Comparison of ENCODE assay signal across 17 cellular contexts in the genomic region with DNA sequence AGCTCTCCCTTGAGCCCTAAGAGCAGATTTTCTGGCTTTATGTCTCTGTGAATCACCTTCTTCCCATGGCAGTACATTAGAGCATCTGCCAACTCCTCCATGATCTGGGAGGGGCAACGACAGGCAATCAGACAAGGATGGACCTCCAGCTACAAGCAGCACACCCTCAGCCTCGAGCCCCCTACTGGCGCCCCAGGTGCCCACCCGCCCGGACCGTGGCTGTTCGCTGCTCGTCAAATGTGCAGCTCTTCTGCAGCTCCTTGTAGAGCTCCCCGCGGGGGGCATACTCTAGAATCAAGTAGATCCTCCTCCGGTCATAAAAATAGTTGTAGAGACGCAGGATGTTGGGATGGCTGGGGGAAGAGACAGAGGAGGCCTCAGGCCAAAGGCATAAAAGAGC. TPM values are rescaled to one million over a fixed set of nuclear protein-coding genes. Genes with fewer than 3 reads are reported as not detected.
"Had no signal": no experiment of that assay in that cellular context is flagged by ENCODE, and none has a peak within 500 bp of the region (broad histone marks: within the 10 kb centered on the region; RNA-seq: fewer than 3 reads in every experiment).

No MANE protein-coding gene starts in this region.

- H3K9me3 Mint-ChIP-seq: naive thymus-derived CD4-positive, alpha-beta T cell had no signal

- H3K27ac Mint-ChIP-seq: activated CD4-positive, alpha-beta T cell treated with anti-CD3 and anti-CD28 coated beads for 36 hours; activated CD8-positive, alpha-beta T cell treated with anti-CD3 and anti-CD28 coated beads, Interleukin-2, amount 10 ng/mL, durations not matched to agents 7 days and 5 days had no signal

- H3K27me3 ChIP-seq: brain microvascular endothelial cell, SJSA1, upper lobe of right lung had no signal

- DNase-seq: activated CD4-positive, alpha-beta T cell treated with anti-CD3 and anti-CD28 coated beads for 36 hours; activated CD8-positive, alpha-beta memory T cell treated with anti-CD3 and anti-CD28 coated beads, Interleukin-2, amount 50 U/mL, for 48 hours; activated CD8-positive, alpha-beta T cell treated with anti-CD3 and anti-CD28 coated beads, Interleukin-2, amount 10 ng/mL, durations not matched to agents 7 days and 5 days; activated naive CD4-positive, alpha-beta T cell; aorta; brain microvascular endothelial cell; central memory CD4-positive, alpha-beta T cell; head of caudate nucleus; mesenchymal stem cell; naive thymus-derived CD4-positive, alpha-beta T cell; nucleus accumbens; stimulated activated CD4-positive, alpha-beta T cell treated with anti-CD3 and anti-CD28 coated beads, Interleukin-4, amount 100 ng/mL, for 1 hour; upper lobe of right lung had no signal

- ATAC-seq: activated CD4-positive, alpha-beta T cell treated with anti-CD3 and anti-CD28 coated beads for 36 hours; activated CD8-positive, alpha-beta T cell treated with anti-CD3 and anti-CD28 coated beads, Interleukin-2, amount 10 ng/mL, durations not matched to agents 7 days and 5 days; mucosa of descending colon; naive thymus-derived CD4-positive, alpha-beta T cell; sciatic nerve; upper lobe of right lung had no signal

- H3K27me3 Mint-ChIP-seq: activated CD4-positive, alpha-beta T cell treated with anti-CD3 and anti-CD28 coated beads for 36 hours; naive thymus-derived CD4-positive, alpha-beta T cell had no signal

- H3K4me3 Mint-ChIP-seq: activated CD4-positive, alpha-beta T cell treated with anti-CD3 and anti-CD28 coated beads for 36 hours; activated CD8-positive, alpha-beta T cell treated with anti-CD3 and anti-CD28 coated beads, Interleukin-2, amount 10 ng/mL, durations not matched to agents 7 days and 5 days; naive thymus-derived CD4-positive, alpha-beta T cell had no signal

- H3K27ac ChIP-seq: brain microvascular endothelial cell, SJSA1, thoracic aorta, upper lobe of right lung had no signal

RNA-seq across cellular contexts. Expression of a gene that starts 3.8 kb away (rescaled TPM):
- polyA plus RNA-seq: aorta; naive thymus-derived CD4-positive, alpha-beta T cell had no signal
